Comparison of ENCODE assay signal across 10 cellular contexts in the genomic region with DNA sequence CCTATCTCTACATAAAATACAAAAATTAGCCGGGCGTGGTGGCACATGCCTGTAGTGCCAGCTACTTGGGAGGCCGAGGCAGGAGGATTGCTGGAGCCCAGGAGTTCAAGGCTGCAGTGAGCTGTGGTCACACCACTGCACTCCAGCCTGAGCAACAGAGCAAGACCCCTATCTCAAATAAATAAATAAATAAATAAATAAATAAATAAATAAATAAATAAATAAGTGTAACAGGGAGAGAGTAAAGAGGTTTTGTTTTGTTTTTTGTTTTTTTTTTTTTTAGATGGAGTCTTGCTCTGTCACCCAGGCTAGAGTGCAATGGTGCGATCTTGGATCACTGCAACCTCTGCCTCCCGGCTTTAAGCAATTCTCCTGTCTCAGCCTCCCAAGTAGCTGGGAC. TPM values are rescaled to one million over a fixed set of nuclear protein-coding genes. Genes with fewer than 3 reads are reported as not detected.
"Had no signal": no experiment of that assay in that cellular context is flagged by ENCODE, and none has a peak within 500 bp of the region (broad histone marks: within the 10 kb centered on the region; RNA-seq: fewer than 3 reads in every experiment).

No MANE protein-coding gene starts in this region.

RNA-seq across cellular contexts. Expression of a gene that starts 20.6 kb away (rescaled TPM):
- total RNA-seq: OCI-LY7, PC-9, Peyer's patch, Right ventricle myocardium inferior, Right ventricle myocardium superior, SJCRH30, SK-MEL-5 had no signal
- polyA plus RNA-seq: SK-N-SH had no signal

RNA-seq across cellular contexts. Expression of a gene that starts 21.0 kb away (rescaled TPM):
- total RNA-seq: OCI-LY7, PC-3, PC-9, Right ventricle myocardium inferior, Right ventricle myocardium superior, RPMI7951, SJCRH30, SK-MEL-5 had no signal
- polyA plus RNA-seq: SK-N-SH had no signal
